Comparison of ENCODE assay signal across 1 cellular context in the genomic region with DNA sequence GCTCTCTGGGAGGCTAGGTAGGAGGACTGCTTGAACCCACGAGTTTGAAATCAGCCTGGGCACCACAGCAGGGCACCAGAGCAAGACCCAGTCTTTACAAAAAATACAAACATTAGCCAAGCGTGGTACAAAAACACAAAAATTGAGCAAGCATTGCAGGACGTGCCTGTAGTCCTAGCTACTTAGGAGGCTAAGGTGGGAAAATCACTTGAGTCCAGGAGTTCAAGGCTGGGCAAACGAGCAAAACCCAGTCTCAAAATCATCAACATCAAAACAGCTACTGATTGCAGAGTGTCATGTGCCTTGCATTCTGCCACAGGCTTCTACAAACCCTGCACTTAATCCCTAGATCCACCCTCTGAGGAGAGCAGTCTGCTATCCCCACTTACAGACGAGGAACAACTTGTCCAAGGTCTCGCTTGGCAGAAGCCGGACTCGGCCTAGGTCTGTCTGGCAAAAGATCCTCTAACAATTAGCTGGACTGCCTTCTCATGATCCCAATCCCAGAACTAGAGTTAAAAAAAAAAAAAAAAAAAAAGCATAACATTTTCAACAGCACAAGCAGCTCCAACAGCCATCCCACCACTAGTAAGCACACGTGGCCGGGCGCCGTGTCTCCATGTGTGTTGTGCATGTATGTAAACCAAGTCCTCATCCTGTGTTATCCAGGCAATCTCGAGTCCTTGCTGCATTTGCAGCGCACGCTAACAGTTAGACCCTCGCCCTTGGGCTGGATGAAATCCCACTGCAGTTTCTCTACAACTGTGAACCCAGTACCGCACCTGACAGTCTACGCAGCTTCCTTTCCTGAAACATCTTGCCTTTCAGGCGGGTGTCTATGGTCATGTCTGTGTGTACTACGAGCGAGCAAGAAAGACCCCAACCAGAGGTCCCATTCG.
TF ChIP-seq lines count a peak whose summit lies in the region.

No MANE protein-coding gene starts in this region.

TF ChIP-seq in SK-N-SH, 30 proteins besides CTCF, POLR2A, EP300 and RAD21 (continued from another document):
- TF ChIP-seq, protein P1, sequence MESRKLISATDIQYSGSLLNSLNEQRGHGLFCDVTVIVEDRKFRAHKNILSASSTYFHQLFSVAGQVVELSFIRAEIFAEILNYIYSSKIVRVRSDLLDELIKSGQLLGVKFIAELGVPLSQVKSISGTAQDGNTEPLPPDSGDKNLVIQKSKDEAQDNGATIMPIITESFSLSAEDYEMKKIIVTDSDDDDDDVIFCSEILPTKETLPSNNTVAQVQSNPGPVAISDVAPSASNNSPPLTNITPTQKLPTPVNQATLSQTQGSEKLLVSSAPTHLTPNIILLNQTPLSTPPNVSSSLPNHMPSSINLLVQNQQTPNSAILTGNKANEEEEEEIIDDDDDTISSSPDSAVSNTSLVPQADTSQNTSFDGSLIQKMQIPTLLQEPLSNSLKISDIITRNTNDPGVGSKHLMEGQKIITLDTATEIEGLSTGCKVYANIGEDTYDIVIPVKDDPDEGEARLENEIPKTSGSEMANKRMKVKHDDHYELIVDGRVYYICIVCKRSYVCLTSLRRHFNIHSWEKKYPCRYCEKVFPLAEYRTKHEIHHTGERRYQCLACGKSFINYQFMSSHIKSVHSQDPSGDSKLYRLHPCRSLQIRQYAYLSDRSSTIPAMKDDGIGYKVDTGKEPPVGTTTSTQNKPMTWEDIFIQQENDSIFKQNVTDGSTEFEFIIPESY (IDR thresholded peaks at IDR 0.05; ENCODE audit: borderline replicate concordance, low read depth): no peak
TF ChIP-seq in SK-N-SH: peak in this region for 0.
